In the genomic region with DNA sequence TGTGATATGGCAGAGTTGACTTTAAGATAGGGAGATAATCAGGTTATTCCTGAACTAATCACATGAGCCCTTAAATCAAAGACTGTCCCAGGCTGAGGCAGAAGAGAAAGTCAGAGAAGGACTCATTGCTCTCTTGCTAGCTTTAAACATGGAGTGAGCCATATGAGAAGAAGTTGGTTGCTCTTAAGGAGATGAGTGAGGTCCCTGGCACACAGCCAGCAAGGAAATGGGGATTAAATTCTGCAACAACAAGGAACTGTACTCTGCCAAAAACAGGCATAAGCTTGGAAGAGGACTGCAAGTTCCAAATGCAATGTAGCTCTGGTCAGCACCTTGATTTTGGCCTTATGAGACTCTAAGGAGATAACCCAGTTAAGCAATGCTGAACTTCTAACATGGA, we compare ENCODE assay signal across 22 cellular contexts.
DNase-seq lines count a peak whose midpoint lies in the region; ATAC-seq, FAIRE-seq and TF ChIP-seq lines count a peak whose summit lies in the region.
"Had no signal": no experiment of that assay in that cellular context is flagged by ENCODE, and none has a peak within 500 bp of the region (broad histone marks: within the 10 kb centered on the region; RNA-seq: fewer than 3 reads in every experiment).

No MANE protein-coding gene starts in this region.

- no peaks in the 10 kb centered on the region for H4K20me1 ChIP-seq in hepatocyte (ENCODE audit: insufficient read depth, poor library complexity, severe bottlenecking)

- DNase-seq in G401 (ENCODE audit: low spot score) (peak; percentile 5), NCI-H82 (lab: John Stamatoyannopoulos, UW) (peak; percentile 90), bronchial epithelial cell (ENCODE audit: low read depth) (peak; percentile 30), hepatocyte (ENCODE audit: low spot score) (peak; percentile 19), cerebellar cortex (ENCODE audit: low spot score) (no peak), esophagus squamous epithelium (lab: John Stamatoyannopoulos, UW) (no peak)
- DNase-seq: activated CD4-positive, alpha-beta T cell treated with anti-CD3 and anti-CD28 coated beads for 1 hour; activated naive CD8-positive, alpha-beta T cell treated with anti-CD3 and anti-CD28 coated beads for 36 hours; CD4-positive, alpha-beta T cell; DMS79 treated with DMSO at 0.1 percent for 48 hours; HFFc6; lower lobe of right lung; NCI-H1105 treated with DMSO at 0.1 percent for 48 hours; NCI-H2107; NCI-H774; occipital lobe; retina had no signal

- H3K9me2 ChIP-seq in hepatocyte (replicated peaks; ENCODE audit: insufficient read depth), result no peaks in the 10 kb centered on the region

- no peak for FAIRE-seq in bronchial epithelial cell (lab: Jason Lieb, UNC)
- FAIRE-seq: islet of Langerhans had no signal

- H3K27me3 ChIP-seq in bronchial epithelial cell (ENCODE audit: control insufficient read depth, insufficient read depth, low read length) (no peaks in the 10 kb centered on the region), hepatocyte (no peaks in the 10 kb centered on the region), esophagus squamous epithelium (no peaks in the 10 kb centered on the region)
- H3K27me3 ChIP-seq: SJSA1, vagina had no signal

- in situ Hi-C loops in G401 (cut with HindIII; ENCODE audit: low sequenced_read_pairs), result no loop called here

- H3K9me3 ChIP-seq in hepatocyte (ENCODE audit: low read depth) (no peaks in the 10 kb centered on the region), esophagus squamous epithelium (no peaks in the 10 kb centered on the region)
- H3K9me3 ChIP-seq: lower lobe of right lung, SJSA1, vagina had no signal

- intact Hi-C loops in esophagus squamous epithelium (cut with DNase I), result no loop called here

- no peak overlapping the region for H3K27ac ChIP-seq in hepatocyte
- H3K27ac ChIP-seq in esophagus squamous epithelium, result no peak overlapping the region
- H3K27ac ChIP-seq: lower lobe of right lung, SJSA1, vagina had no signal

- H3K36me3 ChIP-seq in bronchial epithelial cell (ENCODE audit: control insufficient read depth, insufficient read depth, low read length) (no peaks in the 10 kb centered on the region), hepatocyte (replicated peaks; ENCODE audit: insufficient read depth, low read depth) (no peaks in the 10 kb centered on the region), esophagus squamous epithelium (no peaks in the 10 kb centered on the region)
- H3K36me3 ChIP-seq: lower lobe of right lung, SJSA1, vagina had no signal

- H2AFZ ChIP-seq in hepatocyte, result no peak overlapping the region

- H3K4me2 ChIP-seq in hepatocyte, result no peak overlapping the region

- no peak overlapping the region for H3K4me3 ChIP-seq in bronchial epithelial cell (ENCODE audit: low read depth, low read length)
- H3K4me3 ChIP-seq in hepatocyte, result no peak overlapping the region
- no peak overlapping the region for H3K4me3 ChIP-seq in esophagus squamous epithelium
- H3K4me3 ChIP-seq: lower lobe of right lung, SJSA1, vagina had no signal

- TF ChIP-seq POLR2A in esophagus squamous epithelium (IDR thresholded peaks at IDR 0.05), result no peak

- ATAC-seq in HG02763 (IDR thresholded peaks at IDR 0.05; ENCODE audit: unreplicated experiment), result no peak
- ATAC-seq in GM21576 (IDR thresholded peaks at IDR 0.05; ENCODE audit: unreplicated experiment), result no peak
- ATAC-seq: lower lobe of right lung had no signal

- TF ChIP-seq CTCF in bronchial epithelial cell (IDR thresholded peaks at IDR 0.05; ENCODE audit: insufficient read depth, low read length, severe bottlenecking) (no peak), hepatocyte (IDR thresholded peaks at IDR 0.05; ENCODE audit: poor library complexity) (no peak), esophagus squamous epithelium (IDR thresholded peaks at IDR 0.05) (no peak)

- no peaks in the 10 kb centered on the region for H3K4me1 ChIP-seq in hepatocyte (ENCODE audit: insufficient read depth)
- peaks cover 0 to 10% (median 0%) of the 10 kb centered on the region in 3 donors for H3K4me1 ChIP-seq in esophagus squamous epithelium
- H3K4me1 ChIP-seq: lower lobe of right lung, SJSA1, vagina had no signal

- H3K79me2 ChIP-seq in hepatocyte, result no peaks in the 10 kb centered on the region

Comparison
In these comparisons a context has a peak if more than half of its experiments do, and no peak if none do; other contexts are left out.
1. DNase-seq: peak in G401 (single experiment), NCI-H82 (single experiment), bronchial epithelial cell (single experiment) and hepatocyte (single experiment); none in cerebellar cortex (single experiment) and esophagus squamous epithelium (single experiment).